ENCODE assay signal across 23 cellular contexts in the genomic region with DNA sequence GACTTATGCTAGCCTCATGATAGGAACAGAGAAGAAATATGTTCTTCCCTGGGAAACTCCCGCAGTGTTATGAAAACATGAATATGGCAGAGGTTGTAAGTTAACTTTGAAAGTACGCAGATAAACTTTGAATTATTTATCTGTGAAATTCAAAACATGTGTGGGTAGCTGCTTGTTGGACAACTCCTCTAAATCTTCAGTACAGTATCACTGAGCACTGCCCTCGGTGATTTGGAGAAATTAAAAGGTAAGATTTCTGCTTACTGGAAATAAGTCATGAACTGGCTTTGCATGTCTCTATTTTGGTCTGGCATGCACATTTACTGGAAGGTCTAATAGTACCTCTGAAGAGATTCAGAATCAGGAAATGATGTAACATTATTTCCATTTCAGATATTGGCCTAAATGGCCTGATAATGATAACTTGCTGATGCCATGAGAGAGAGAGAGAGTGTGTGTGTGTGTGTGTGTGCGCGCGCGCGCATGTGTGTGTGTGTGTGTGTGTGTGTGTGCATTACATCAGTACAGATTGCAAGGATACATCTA.
DNase-seq lines count a peak whose midpoint lies in the region; ATAC-seq and TF ChIP-seq lines count a peak whose summit lies in the region.
"Had no signal": no experiment of that assay in that cellular context is flagged by ENCODE, and none has a peak within 500 bp of the region (broad histone marks: within the 10 kb centered on the region; RNA-seq: fewer than 3 reads in every experiment).

No MANE protein-coding gene starts in this region.

- no peak for ATAC-seq in HG03095 (IDR thresholded peaks at IDR 0.05; ENCODE audit: unreplicated experiment)
- ATAC-seq: stimulated activated naive B cell treated with anti-CD40 and anti-IgM and Interleukin-4, amounts not matched to agents 10 μg/mL and 1 μg/mL and 100 μg/mL, for 72 hours had no signal

- H3K4me3 ChIP-seq in adipocyte (ENCODE audit: low read length), result no peak overlapping the region
- H3K4me3 ChIP-seq in choroid plexus epithelial cell (ENCODE audit: low read depth, low read length), result no peak overlapping the region
- H3K4me3 ChIP-seq in hepatocyte, result no peak overlapping the region
- no peak overlapping the region for H3K4me3 ChIP-seq in subcutaneous abdominal adipose tissue (ENCODE audit: low read depth in 1 of 5, low read length in 5 of 5)
- H3K4me3 ChIP-seq: cardiac muscle cell, skin epidermis, testis had no signal

- no peaks in the 10 kb centered on the region for H3K27me3 Mint-ChIP-seq in activated naive CD4-positive, alpha-beta T cell treated with anti-CD3 and anti-CD28 coated beads, Interleukin-2, amount 10 ng/mL, durations not matched to agents 7 days and 5 days
- H3K27me3 Mint-ChIP-seq: activated B cell treated with CpG ODN at 0.5 μM for 24 hours; stimulated activated naive B cell treated with anti-CD40 and anti-IgM and Interleukin-4, amounts not matched to agents 10 μg/mL and 1 μg/mL and 100 μg/mL, for 72 hours had no signal

- H3K27ac ChIP-seq in hepatocyte (peak overlapping the region; percentile 54), subcutaneous abdominal adipose tissue (ENCODE audit: low read depth, low read length) (peak overlapping the region; percentile 35)
- H3K27ac ChIP-seq: cardiac muscle cell, skin epidermis, testis had no signal

- DNase-seq in adipocyte (ENCODE audit: low read depth) (peak; percentile 90), choroid plexus epithelial cell (ENCODE audit: low read depth) (peak; percentile 96), hepatocyte (ENCODE audit: low spot score) (no peak), AG20443 (ENCODE audit: low spot score) (no peak)
- DNase-seq in activated naive CD4-positive, alpha-beta T cell treated with anti-CD3 and anti-CD28 coated beads, Interleukin-2, amount 10 ng/mL, durations not matched to agents 7 days and 5 days, result no peak
- DNase-seq: activated B cell treated with CpG ODN at 0.5 μM for 24 hours; activated CD4-positive, alpha-beta T cell treated with anti-CD3 and anti-CD28 coated beads, Interleukin-2, amount 50 U/mL, for 48 hours; activated CD8-positive, alpha-beta memory T cell treated with anti-CD3 and anti-CD28 coated beads, Interleukin-2, amount 50 U/mL, for 48 hours; activated effector memory CD4-positive, alpha-beta T cell treated with Interleukin-2 at 50 U/mL for 16 hours; AML-193; DMS79; erythroblast; midbrain; NCI-H2107; NCI-H526; nephron progenitor cell; stimulated activated naive B cell treated with anti-CD40 and anti-IgM and Interleukin-4, amounts not matched to agents 10 μg/mL and 1 μg/mL and 100 μg/mL, for 72 hours; T1000; testis had no signal

- no peaks in the 10 kb centered on the region for H3K9me3 ChIP-seq in adipocyte (ENCODE audit: control insufficient read depth, low read length)
- no peaks in the 10 kb centered on the region for H3K9me3 ChIP-seq in hepatocyte (ENCODE audit: low read depth)
- H3K9me3 ChIP-seq in subcutaneous abdominal adipose tissue (ENCODE audit: control insufficient read depth in 5 of 5, low read length in 5 of 5), result no peaks in the 10 kb centered on the region
- H3K9me3 ChIP-seq: testis had no signal

- no peak overlapping the region for H3K4me3 Mint-ChIP-seq in activated naive CD4-positive, alpha-beta T cell treated with anti-CD3 and anti-CD28 coated beads, Interleukin-2, amount 10 ng/mL, durations not matched to agents 7 days and 5 days
- H3K4me3 Mint-ChIP-seq: activated B cell treated with CpG ODN at 0.5 μM for 24 hours; nephron progenitor cell; stimulated activated naive B cell treated with anti-CD40 and anti-IgM and Interleukin-4, amounts not matched to agents 10 μg/mL and 1 μg/mL and 100 μg/mL, for 72 hours had no signal

- peaks cover 11% of the 10 kb centered on the region for H3K9me3 Mint-ChIP-seq in activated naive CD4-positive, alpha-beta T cell treated with anti-CD3 and anti-CD28 coated beads, Interleukin-2, amount 10 ng/mL, durations not matched to agents 7 days and 5 days
- H3K9me3 Mint-ChIP-seq: nephron progenitor cell had no signal

- no peak for TF ChIP-seq CTCF in choroid plexus epithelial cell (conservative IDR thresholded peaks at IDR 0.05; ENCODE audit: low read depth, low read length)
- TF ChIP-seq CTCF in hepatocyte (IDR thresholded peaks at IDR 0.05; ENCODE audit: poor library complexity), result no peak

- no peaks in the 10 kb centered on the region for H3K9me2 ChIP-seq in hepatocyte (replicated peaks; ENCODE audit: insufficient read depth)

- peak overlapping the region; percentile 2 for H3K4me2 ChIP-seq in hepatocyte

- no peak overlapping the region for H3K27ac Mint-ChIP-seq in activated naive CD4-positive, alpha-beta T cell treated with anti-CD3 and anti-CD28 coated beads, Interleukin-2, amount 10 ng/mL, durations not matched to agents 7 days and 5 days
- H3K27ac Mint-ChIP-seq: activated B cell treated with CpG ODN at 0.5 μM for 24 hours; nephron progenitor cell; stimulated activated naive B cell treated with anti-CD40 and anti-IgM and Interleukin-4, amounts not matched to agents 10 μg/mL and 1 μg/mL and 100 μg/mL, for 72 hours had no signal

- no peak overlapping the region for H2AFZ ChIP-seq in hepatocyte

- 76% methylated on average over 8 of the region's 8 CpGs for WGBS in hepatocyte (ENCODE audit: low lambda C conversion rate, missing lambda C conversion rate)

- H4K20me1 ChIP-seq in hepatocyte (ENCODE audit: insufficient read depth, poor library complexity, severe bottlenecking), result no peaks in the 10 kb centered on the region

- no peaks in the 10 kb centered on the region for H3K36me3 Mint-ChIP-seq in activated naive CD4-positive, alpha-beta T cell treated with anti-CD3 and anti-CD28 coated beads, Interleukin-2, amount 10 ng/mL, durations not matched to agents 7 days and 5 days
- H3K36me3 Mint-ChIP-seq: stimulated activated naive B cell treated with anti-CD40 and anti-IgM and Interleukin-4, amounts not matched to agents 10 μg/mL and 1 μg/mL and 100 μg/mL, for 72 hours had no signal

- H3K4me1 ChIP-seq in adipocyte (ENCODE audit: control insufficient read depth, insufficient read depth, low read length), result peaks cover 16% of the 10 kb centered on the region
- H3K4me1 ChIP-seq in hepatocyte (ENCODE audit: insufficient read depth), result no peaks in the 10 kb centered on the region
- peaks cover 4 to 35% (median 18%) of the 10 kb centered on the region in 5 donors for H3K4me1 ChIP-seq in subcutaneous abdominal adipose tissue (ENCODE audit: control insufficient read depth in 5 of 5, insufficient read depth in 5 of 5, low read length in 5 of 5)

- H3K9ac ChIP-seq in adipocyte (ENCODE audit: low read length), result no peak overlapping the region
- H3K9ac ChIP-seq in subcutaneous abdominal adipose tissue (ENCODE audit: low read length in 5 of 5), result no peak overlapping the region

- CTCF ChIA-PET in activated naive CD4-positive, alpha-beta T cell treated with anti-CD3 and anti-CD28 coated beads, Interleukin-2, amount 10 ng/mL, durations not matched to agents 7 days and 5 days (lab: Charles Lee), result no interaction called here

- no peaks in the 10 kb centered on the region for H3K36me3 ChIP-seq in adipocyte (ENCODE audit: control insufficient read depth, insufficient read depth, low read length, severe bottlenecking)
- no peaks in the 10 kb centered on the region for H3K36me3 ChIP-seq in hepatocyte (replicated peaks; ENCODE audit: insufficient read depth, low read depth)
- no peaks in the 10 kb centered on the region for H3K36me3 ChIP-seq in subcutaneous abdominal adipose tissue (ENCODE audit: control insufficient read depth in 5 of 5, insufficient read depth in 5 of 5, low read length in 5 of 5)
- H3K36me3 ChIP-seq: cardiac muscle cell had no signal

- H3K79me2 ChIP-seq in hepatocyte, result no peaks in the 10 kb centered on the region

- H3K27me3 ChIP-seq in adipocyte (replicated peaks; ENCODE audit: control insufficient read depth, insufficient read depth, low read length), result no peaks in the 10 kb centered on the region
- H3K27me3 ChIP-seq in hepatocyte, result no peaks in the 10 kb centered on the region
- H3K27me3 ChIP-seq in subcutaneous abdominal adipose tissue (ENCODE audit: control insufficient read depth in 5 of 5, insufficient read depth in 4 of 5, low read length in 5 of 5), result no peaks in the 10 kb centered on the region
- H3K27me3 ChIP-seq: cardiac muscle cell, testis had no signal

- H3K4me1 Mint-ChIP-seq in activated naive CD4-positive, alpha-beta T cell treated with anti-CD3 and anti-CD28 coated beads, Interleukin-2, amount 10 ng/mL, durations not matched to agents 7 days and 5 days, result no peaks in the 10 kb centered on the region
- H3K4me1 Mint-ChIP-seq: activated B cell treated with CpG ODN at 0.5 μM for 24 hours; nephron progenitor cell; stimulated activated naive B cell treated with anti-CD40 and anti-IgM and Interleukin-4, amounts not matched to agents 10 μg/mL and 1 μg/mL and 100 μg/mL, for 72 hours had no signal

Comparison
In these comparisons a context has a peak if more than half of its experiments do, and no peak if none do; other contexts are left out.
1. DNase-seq: peak in adipocyte (single experiment) and choroid plexus epithelial cell (single experiment); none in hepatocyte (single experiment), AG20443 (single experiment) and activated naive CD4-positive, alpha-beta T cell treated with anti-CD3 and anti-CD28 coated beads, Interleukin-2, amount 10 ng/mL, durations not matched to agents 7 days and 5 days (single experiment).